ENCODE assay signal across 8 cellular contexts in the genomic region with DNA sequence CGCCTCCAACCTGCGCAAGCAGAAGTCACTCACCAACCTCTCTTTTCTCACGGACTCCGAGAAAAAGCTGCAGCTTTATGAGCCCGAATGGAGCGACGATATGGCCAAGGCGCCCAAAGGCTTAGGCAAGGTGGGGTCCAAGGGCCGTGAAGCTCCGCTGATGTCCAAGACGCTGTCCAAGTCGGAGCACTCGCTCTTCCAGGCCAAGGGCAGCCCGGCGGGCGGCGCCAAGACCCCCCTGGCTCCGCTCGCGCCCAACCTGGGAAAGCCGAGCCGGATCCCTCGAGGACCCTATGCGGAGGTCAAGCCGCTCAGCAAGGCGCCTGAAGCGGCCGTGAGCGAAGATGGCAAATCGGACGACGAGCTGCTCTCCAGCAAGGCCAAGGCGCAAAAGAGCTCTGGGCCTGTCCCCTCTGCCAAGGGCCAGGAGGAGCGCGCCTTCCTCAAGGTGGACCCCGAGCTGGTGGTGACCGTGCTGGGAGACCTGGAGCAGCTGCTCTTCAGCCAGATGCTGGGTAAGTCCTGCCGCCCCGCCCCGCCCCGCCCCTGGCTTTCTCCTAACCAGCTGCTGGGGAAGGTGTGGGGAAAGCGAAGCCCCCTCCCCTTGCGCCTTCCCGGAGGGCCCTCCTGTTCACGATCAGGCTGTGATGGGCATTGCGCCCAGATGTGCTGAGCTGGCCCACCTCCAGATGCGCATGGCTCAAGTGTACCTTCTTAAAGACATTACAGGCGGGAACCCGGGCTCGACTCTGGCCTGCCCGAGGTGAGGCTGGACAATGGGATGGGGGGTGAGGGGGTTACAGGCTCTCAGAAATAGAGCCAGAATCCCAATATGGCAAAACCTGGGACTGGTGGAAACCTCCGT.
A peak's percentile ranks its signal among the peaks of the same experiment; 100 is the strongest.
DNase-seq lines count a peak whose midpoint lies in the region; ATAC-seq and TF ChIP-seq lines count a peak whose summit lies in the region.

No MANE protein-coding gene starts in this region.

- no peak for ATAC-seq in HG02759 (IDR thresholded peaks at IDR 0.05; ENCODE audit: unreplicated experiment)

- H3K27me3 ChIP-seq in DOHH2 (ENCODE audit: control insufficient read depth, low read length) = peaks cover 11% of the 10 kb centered on the region
- peaks cover 45% of the 10 kb centered on the region for H3K27me3 ChIP-seq in NT2/D1 (ENCODE audit: insufficient read depth, insufficient read length)

- TF ChIP-seq CTCF in DOHH2 (IDR thresholded peaks at IDR 0.05; ENCODE audit: low read depth, low read length, poor library complexity, severe bottlenecking) (no peak), fibroblast of the aortic adventitia (IDR thresholded peaks at IDR 0.05; ENCODE audit: insufficient read depth, low read length) (no peak), retinal pigment epithelial cell (conservative IDR thresholded peaks at IDR 0.05; ENCODE audit: low read depth, low read length) (no peak)

- no peaks in the 10 kb centered on the region for H3F3A ChIP-seq in DOHH2 (ENCODE audit: control insufficient read depth, insufficient read depth)

- H3K36me3 ChIP-seq in DOHH2 (ENCODE audit: control insufficient read depth, low read length) = no peaks in the 10 kb centered on the region
- H3K36me3 ChIP-seq in NT2/D1 (ENCODE audit: insufficient read depth, insufficient read length, low read length) = no peaks in the 10 kb centered on the region

- H3K9me2 ChIP-seq in DOHH2 (replicated peaks; ENCODE audit: control insufficient read depth, low read length) = no peaks in the 10 kb centered on the region

- no peaks in the 10 kb centered on the region for H4K20me1 ChIP-seq in DOHH2 (ENCODE audit: control insufficient read depth, insufficient read depth, low read depth, low read length)

- H3K9ac ChIP-seq in NT2/D1 (ENCODE audit: insufficient read length, low read depth) = peak overlapping the region; percentile 92

- H3K4me1 ChIP-seq in DOHH2 (ENCODE audit: control insufficient read depth, low read length) (peaks cover 5% of the 10 kb centered on the region; the same call in 1 of the 2 replicates), NT2/D1 (ENCODE audit: insufficient read depth, insufficient read length) (peaks cover 24% of the 10 kb centered on the region)

- H3K4me3 ChIP-seq in DOHH2 (ENCODE audit: low read length) (peak overlapping the region; percentile 59), NT2/D1 (ENCODE audit: insufficient read length, low read depth) (peak overlapping the region; percentile 78), fibroblast of the aortic adventitia (ENCODE audit: low read depth, low read length) (peak overlapping the region; percentile 94), retinal pigment epithelial cell (ENCODE audit: low read length) (peak overlapping the region; percentile 59)

- H3K27ac ChIP-seq in DOHH2 (ENCODE audit: low read depth, low read length) = no peak overlapping the region

- H3K9me3 ChIP-seq in DOHH2 (ENCODE audit: control insufficient read depth, insufficient read depth, low read length) (no peaks in the 10 kb centered on the region), NT2/D1 (ENCODE audit: insufficient read depth, low read length) (no peaks in the 10 kb centered on the region)

- no peaks in the 10 kb centered on the region for H3K79me2 ChIP-seq in DOHH2 (ENCODE audit: control insufficient read depth, low read length)

- peak overlapping the region; percentile 54 for H3K4me2 ChIP-seq in DOHH2 (ENCODE audit: low read length)

- DNase-seq in NT2/D1 (ENCODE audit: low read depth, low spot score) = no peak
- DNase-seq in fibroblast of the aortic adventitia (ENCODE audit: low read depth) = no peak
- DNase-seq in retinal pigment epithelial cell (ENCODE audit: low read depth) = no peak
- no peak for DNase-seq in NCI-H1436 treated with DMSO at 0.1 percent for 48 hours (lab: John Stamatoyannopoulos, UW)
- no peak for DNase-seq in T-helper 1 cell
- DNase-seq in NCI-H187 (lab: John Stamatoyannopoulos, UW) = no peak
